ENCODE assay signal across 23 cellular contexts in the genomic region with DNA sequence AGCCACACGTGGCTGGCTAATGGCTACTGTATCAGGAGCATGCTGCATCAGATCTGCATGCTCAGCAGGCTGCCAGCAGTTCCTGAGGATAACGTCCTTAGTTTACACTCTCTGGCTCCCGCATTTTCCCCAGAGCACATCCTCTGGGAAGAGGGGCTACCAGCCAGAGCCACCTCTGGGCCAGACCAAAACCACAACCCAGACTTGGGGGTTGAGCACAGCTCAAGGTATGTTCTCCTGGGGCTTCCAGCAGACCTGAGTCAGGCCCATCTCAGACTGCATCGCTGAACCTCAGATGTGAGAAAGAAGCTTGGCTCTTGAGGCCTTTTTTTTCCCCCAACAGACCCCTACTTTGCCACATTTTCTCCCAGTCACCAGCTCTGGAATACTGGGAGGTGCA. TPM values are rescaled to one million over a fixed set of nuclear protein-coding genes. Genes with fewer than 3 reads are reported as not detected.
"Had no signal": no experiment of that assay in that cellular context is flagged by ENCODE, and none has a peak within 500 bp of the region (broad histone marks: within the 10 kb centered on the region; RNA-seq: fewer than 3 reads in every experiment).

No MANE protein-coding gene starts in this region.

- H3K4me3 ChIP-seq: gastrocnemius medialis, left ventricle myocardium inferior, lower lobe of right lung, prostate gland, right lobe of liver, tibial artery, upper lobe of left lung, vagina had no signal

- H3K9me3 ChIP-seq: gastrocnemius medialis, left ventricle myocardium inferior, lower lobe of right lung, prostate gland, right lobe of liver, tibial artery, upper lobe of left lung, vagina had no signal

- H3K27ac ChIP-seq: gastrocnemius medialis, left ventricle myocardium inferior, lower lobe of right lung, parathyroid adenoma, prostate gland, right lobe of liver, tibial artery, upper lobe of left lung, vagina had no signal

- H3K36me3 ChIP-seq: gastrocnemius medialis, left ventricle myocardium inferior, lower lobe of right lung, prostate gland, right lobe of liver, tibial artery, upper lobe of left lung, vagina had no signal

- ATAC-seq: esophagus mucosa; gastrocnemius medialis; left cardiac atrium; lower lobe of right lung; naive thymus-derived CD4-positive, alpha-beta T cell; right lobe of liver; stimulated activated memory B cell treated with anti-CD40 and anti-IgM and Interleukin-4, amounts not matched to agents 10 μg/mL and 1 μg/mL and 100 μg/mL, for 72 hours had no signal

- H3K27me3 ChIP-seq: gastrocnemius medialis, right lobe of liver, tibial artery, upper lobe of left lung, vagina had no signal

- H3K9ac ChIP-seq: parathyroid adenoma had no signal

- DNase-seq: cortex of kidney; effector memory CD4-positive, alpha-beta T cell; gastrocnemius medialis; glutamatergic neuron; immature natural killer cell; left cardiac atrium; left ventricle myocardium inferior; lower lobe of right lung; naive thymus-derived CD4-positive, alpha-beta T cell; nephron progenitor cell; retina; right lobe of liver; stimulated activated CD4-positive, alpha-beta T cell treated with anti-CD3 and anti-CD28 coated beads, Interleukin-15, amount 100 ng/mL, for 24 hours; stimulated activated CD4-positive, alpha-beta T cell treated with anti-CD3 and anti-CD28 coated beads, Interleukin-1b, Interleukin-23, amount 100 ng/mL, for 48 hours; stimulated activated CD4-positive, alpha-beta T cell treated with anti-CD3 and anti-CD28 coated beads, Interleukin-4, amount 100 ng/mL, for 24 hours; tibial artery; upper lobe of left lung had no signal

- H2AFZ ChIP-seq: parathyroid adenoma had no signal

- H3K4me1 ChIP-seq: gastrocnemius medialis, left ventricle myocardium inferior, lower lobe of right lung, parathyroid adenoma, prostate gland, right lobe of liver, tibial artery, upper lobe of left lung, vagina had no signal

RNA-seq across cellular contexts. Expression of gene WSCD1, which starts 23.7 kb away (rescaled TPM):
- polyA plus RNA-seq: keratinocyte; naive thymus-derived CD4-positive, alpha-beta T cell had no signal
